In genomic region chrX:15601932-15602331, GRCh38 we compare ENCODE assay signal across 1 cellular context.
TF ChIP-seq lines count a peak whose summit lies in the region.

No MANE protein-coding gene starts in this region.

TF ChIP-seq in HepG2, 621 proteins besides CTCF, POLR2A, EP300 and RAD21 (continued from another document and continues in another):
- TF ChIP-seq, protein P1, sequence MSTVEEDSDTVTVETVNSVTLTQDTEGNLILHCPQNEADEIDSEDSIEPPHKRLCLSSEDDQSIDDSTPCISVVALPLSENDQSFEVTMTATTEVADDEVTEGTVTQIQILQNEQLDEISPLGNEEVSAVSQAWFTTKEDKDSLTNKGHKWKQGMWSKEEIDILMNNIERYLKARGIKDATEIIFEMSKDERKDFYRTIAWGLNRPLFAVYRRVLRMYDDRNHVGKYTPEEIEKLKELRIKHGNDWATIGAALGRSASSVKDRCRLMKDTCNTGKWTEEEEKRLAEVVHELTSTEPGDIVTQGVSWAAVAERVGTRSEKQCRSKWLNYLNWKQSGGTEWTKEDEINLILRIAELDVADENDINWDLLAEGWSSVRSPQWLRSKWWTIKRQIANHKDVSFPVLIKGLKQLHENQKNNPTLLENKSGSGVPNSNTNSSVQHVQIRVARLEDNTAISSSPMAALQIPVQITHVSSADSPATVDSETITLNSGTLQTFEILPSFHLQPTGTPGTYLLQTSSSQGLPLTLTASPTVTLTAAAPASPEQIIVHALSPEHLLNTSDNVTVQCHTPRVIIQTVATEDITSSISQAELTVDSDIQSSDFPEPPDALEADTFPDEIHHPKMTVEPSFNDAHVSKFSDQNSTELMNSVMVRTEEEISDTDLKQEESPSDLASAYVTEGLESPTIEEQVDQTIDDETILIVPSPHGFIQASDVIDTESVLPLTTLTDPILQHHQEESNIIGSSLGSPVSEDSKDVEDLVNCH (CRISPR knock-in tag; IDR thresholded peaks at IDR 0.05) = no peak
- TF ChIP-seq ZNF83 (CRISPR knock-in tag; IDR thresholded peaks at IDR 0.05; ENCODE audit: borderline replicate concordance) (no peak), RARG (CRISPR knock-in tag; IDR thresholded peaks at IDR 0.05; ENCODE audit: low read depth) (no peak), ESRRA (CRISPR knock-in tag; IDR thresholded peaks at IDR 0.05; ENCODE audit: low read depth) (no peak), ZNF562 (CRISPR knock-in tag; IDR thresholded peaks at IDR 0.05; ENCODE audit: borderline replicate concordance) (no peak), ADNP (CRISPR knock-in tag; IDR thresholded peaks at IDR 0.05) (no peak), ZNF124 (CRISPR knock-in tag; IDR thresholded peaks at IDR 0.05) (no peak), ISX (CRISPR knock-in tag; conservative IDR thresholded peaks at IDR 0.05) (no peak), MBD4 (IDR thresholded peaks at IDR 0.05; ENCODE audit: borderline replicate concordance, low read length) (no peak), HES4 (CRISPR knock-in tag; IDR thresholded peaks at IDR 0.05; ENCODE audit: borderline replicate concordance) (no peak), SUZ12 (IDR thresholded peaks at IDR 0.05; ENCODE audit: low read depth, low read length) (no peak), FIP1L1 (IDR thresholded peaks at IDR 0.05; ENCODE audit: borderline replicate concordance, insufficient read depth, low read depth, low read length) (no peak), ZNF263 (CRISPR knock-in tag; IDR thresholded peaks at IDR 0.05) (peak; percentile 79), ZNF660 (CRISPR knock-in tag; IDR thresholded peaks at IDR 0.05; ENCODE audit: borderline replicate concordance, low read depth) (no peak), ZNF879 (CRISPR knock-in tag; IDR thresholded peaks at IDR 0.05) (no peak), ZNF770 (CRISPR knock-in tag; IDR thresholded peaks at IDR 0.05) (no peak), ZNF33A (CRISPR knock-in tag; IDR thresholded peaks at IDR 0.05; ENCODE audit: borderline replicate concordance) (no peak), ZNF253 (CRISPR knock-in tag; IDR thresholded peaks at IDR 0.05; ENCODE audit: borderline replicate concordance) (no peak), ZNF644 (CRISPR knock-in tag; IDR thresholded peaks at IDR 0.05; ENCODE audit: low read depth) (no peak), SIX1 (CRISPR knock-in tag; IDR thresholded peaks at IDR 0.05; ENCODE audit: borderline replicate concordance) (peak; percentile 29; the same call in 1 of the 2 replicates), MNT (IDR thresholded peaks at IDR 0.05) (peak; percentile 80), POGZ (CRISPR knock-in tag; IDR thresholded peaks at IDR 0.05) (peak; percentile 44; the same call in 1 of the 2 replicates), ZNF839 (CRISPR knock-in tag; IDR thresholded peaks at IDR 0.05; ENCODE audit: borderline replicate concordance) (no peak), MXD4 (CRISPR knock-in tag; IDR thresholded peaks at IDR 0.05) (no peak), ZNF274 (CRISPR knock-in tag; IDR thresholded peaks at IDR 0.05) (no peak), BRD4 (CRISPR knock-in tag; IDR thresholded peaks at IDR 0.05) (no peak), NBN (conservative IDR thresholded peaks at IDR 0.05) (no peak), DMAP1 (CRISPR knock-in tag; IDR thresholded peaks at IDR 0.05) (no peak), ZNF761 (CRISPR knock-in tag; conservative IDR thresholded peaks at IDR 0.05) (no peak), NCOA1 (CRISPR knock-in tag; IDR thresholded peaks at IDR 0.05) (no peak), MIXL1 (CRISPR knock-in tag; IDR thresholded peaks at IDR 0.05) (peak; percentile 28; the same call in 1 of the 2 replicates), ARID5B (CRISPR knock-in tag; IDR thresholded peaks at IDR 0.05) (peak; percentile 90), ZBTB1 (CRISPR knock-in tag; IDR thresholded peaks at IDR 0.05; ENCODE audit: borderline replicate concordance) (no peak), KMT2A (CRISPR knock-in tag; IDR thresholded peaks at IDR 0.05) (no peak), ZSCAN30 (CRISPR knock-in tag; IDR thresholded peaks at IDR 0.05) (no peak), PBX2 (CRISPR knock-in tag; IDR thresholded peaks at IDR 0.05) (no peak), PAXIP1 (CRISPR knock-in tag; conservative IDR thresholded peaks at IDR 0.05) (peak; percentile 82), KAT8 (CRISPR knock-in tag; IDR thresholded peaks at IDR 0.05) (0 out of 2 replicates have a peak, but pooled peaks have one; percentile 21), ZNF790 (CRISPR knock-in tag; IDR thresholded peaks at IDR 0.05; ENCODE audit: borderline replicate concordance) (no peak), ZNF709 (CRISPR knock-in tag; IDR thresholded peaks at IDR 0.05) (no peak), CCAR2 (optimal IDR thresholded peaks at IDR 0.05; ENCODE audit: low read depth, low read length) (no peak), ZNF20 (CRISPR knock-in tag; IDR thresholded peaks at IDR 0.05) (no peak), GATAD1 (CRISPR knock-in tag; IDR thresholded peaks at IDR 0.05) (no peak), BCL6 (CRISPR knock-in tag; IDR thresholded peaks at IDR 0.05) (peak; percentile 52)
- TF ChIP-seq, protein P2, sequence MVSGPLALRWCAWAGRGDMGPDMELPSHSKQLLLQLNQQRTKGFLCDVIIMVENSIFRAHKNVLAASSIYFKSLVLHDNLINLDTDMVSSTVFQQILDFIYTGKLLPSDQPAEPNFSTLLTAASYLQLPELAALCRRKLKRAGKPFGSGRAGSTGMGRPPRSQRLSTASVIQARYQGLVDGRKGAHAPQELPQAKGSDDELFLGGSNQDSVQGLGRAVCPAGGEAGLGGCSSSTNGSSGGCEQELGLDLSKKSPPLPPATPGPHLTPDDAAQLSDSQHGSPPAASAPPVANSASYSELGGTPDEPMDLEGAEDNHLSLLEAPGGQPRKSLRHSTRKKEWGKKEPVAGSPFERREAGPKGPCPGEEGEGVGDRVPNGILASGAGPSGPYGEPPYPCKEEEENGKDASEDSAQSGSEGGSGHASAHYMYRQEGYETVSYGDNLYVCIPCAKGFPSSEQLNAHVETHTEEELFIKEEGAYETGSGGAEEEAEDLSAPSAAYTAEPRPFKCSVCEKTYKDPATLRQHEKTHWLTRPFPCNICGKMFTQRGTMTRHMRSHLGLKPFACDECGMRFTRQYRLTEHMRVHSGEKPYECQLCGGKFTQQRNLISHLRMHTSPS (CRISPR knock-in tag; IDR thresholded peaks at IDR 0.05; ENCODE audit: low read depth) = no peak
- TF ChIP-seq, protein P3, sequence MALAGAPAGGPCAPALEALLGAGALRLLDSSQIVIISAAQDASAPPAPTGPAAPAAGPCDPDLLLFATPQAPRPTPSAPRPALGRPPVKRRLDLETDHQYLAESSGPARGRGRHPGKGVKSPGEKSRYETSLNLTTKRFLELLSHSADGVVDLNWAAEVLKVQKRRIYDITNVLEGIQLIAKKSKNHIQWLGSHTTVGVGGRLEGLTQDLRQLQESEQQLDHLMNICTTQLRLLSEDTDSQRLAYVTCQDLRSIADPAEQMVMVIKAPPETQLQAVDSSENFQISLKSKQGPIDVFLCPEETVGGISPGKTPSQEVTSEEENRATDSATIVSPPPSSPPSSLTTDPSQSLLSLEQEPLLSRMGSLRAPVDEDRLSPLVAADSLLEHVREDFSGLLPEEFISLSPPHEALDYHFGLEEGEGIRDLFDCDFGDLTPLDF (CRISPR knock-in tag; IDR thresholded peaks at IDR 0.05) = no peak
- TF ChIP-seq, protein P4, sequence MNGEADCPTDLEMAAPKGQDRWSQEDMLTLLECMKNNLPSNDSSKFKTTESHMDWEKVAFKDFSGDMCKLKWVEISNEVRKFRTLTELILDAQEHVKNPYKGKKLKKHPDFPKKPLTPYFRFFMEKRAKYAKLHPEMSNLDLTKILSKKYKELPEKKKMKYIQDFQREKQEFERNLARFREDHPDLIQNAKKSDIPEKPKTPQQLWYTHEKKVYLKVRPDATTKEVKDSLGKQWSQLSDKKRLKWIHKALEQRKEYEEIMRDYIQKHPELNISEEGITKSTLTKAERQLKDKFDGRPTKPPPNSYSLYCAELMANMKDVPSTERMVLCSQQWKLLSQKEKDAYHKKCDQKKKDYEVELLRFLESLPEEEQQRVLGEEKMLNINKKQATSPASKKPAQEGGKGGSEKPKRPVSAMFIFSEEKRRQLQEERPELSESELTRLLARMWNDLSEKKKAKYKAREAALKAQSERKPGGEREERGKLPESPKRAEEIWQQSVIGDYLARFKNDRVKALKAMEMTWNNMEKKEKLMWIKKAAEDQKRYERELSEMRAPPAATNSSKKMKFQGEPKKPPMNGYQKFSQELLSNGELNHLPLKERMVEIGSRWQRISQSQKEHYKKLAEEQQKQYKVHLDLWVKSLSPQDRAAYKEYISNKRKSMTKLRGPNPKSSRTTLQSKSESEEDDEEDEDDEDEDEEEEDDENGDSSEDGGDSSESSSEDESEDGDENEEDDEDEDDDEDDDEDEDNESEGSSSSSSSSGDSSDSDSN (CRISPR knock-in tag; IDR thresholded peaks at IDR 0.05) = no peak
